Comparison of ENCODE assay signal across 25 cellular contexts in the genomic region with DNA sequence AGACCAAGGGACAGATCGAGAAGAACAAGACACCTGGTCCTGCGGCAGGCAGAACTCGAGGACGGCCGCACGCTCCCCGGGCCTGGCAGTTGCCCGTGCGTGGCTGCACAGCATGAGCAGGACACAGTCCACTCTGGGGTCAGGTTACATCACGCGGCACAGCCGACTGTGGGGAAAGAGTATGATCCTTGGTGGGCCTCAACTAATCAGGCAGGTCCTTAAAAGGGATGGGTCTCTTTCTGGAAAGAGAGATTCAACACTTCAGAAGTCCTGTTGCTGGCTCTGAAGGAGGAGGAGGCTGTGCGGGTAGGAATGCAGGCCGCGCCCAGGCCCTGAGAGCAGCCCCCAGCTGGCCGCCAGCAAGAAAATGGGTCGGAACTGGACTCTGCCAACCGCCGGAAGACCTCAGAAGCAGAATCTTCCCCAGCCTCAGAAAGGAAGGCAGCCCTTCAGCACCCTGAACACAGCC. TPM values are rescaled to one million over a fixed set of nuclear protein-coding genes. Genes with fewer than 3 reads are reported as not detected.
A peak's percentile ranks its signal among the peaks of the same experiment; 100 is the strongest.
DNase-seq lines count a peak whose midpoint lies in the region; ATAC-seq, FAIRE-seq and TF ChIP-seq lines count a peak whose summit lies in the region.
"Had no signal": no experiment of that assay in that cellular context is flagged by ENCODE, and none has a peak within 500 bp of the region (broad histone marks: within the 10 kb centered on the region; RNA-seq: fewer than 3 reads in every experiment).

No MANE protein-coding gene starts in this region.

- CTCF ChIA-PET in HepG2 (lab: Yijun Ruan, JAX; ENCODE audit: low intra/inter-chr PET ratio, low total read pairs): no interaction called here

- H3K4me3 Mint-ChIP-seq in endodermal cell (no peak overlapping the region), nephron (no peak overlapping the region)
- H3K4me3 Mint-ChIP-seq: neural progenitor cell had no signal

- H3K9me3 ChIP-seq in HepG2 (ENCODE audit: low read length) (no peaks in the 10 kb centered on the region), right lobe of liver (no peaks in the 10 kb centered on the region), endodermal cell (ENCODE audit: control insufficient read depth, low read length) (no peaks in the 10 kb centered on the region)
- H3K9me3 ChIP-seq: A549, adrenal gland, BLaER1, uterus had no signal

- H3K36me3 Mint-ChIP-seq in endodermal cell (ENCODE audit: low read depth) (peaks cover 56% of the 10 kb centered on the region), nephron (ENCODE audit: low read depth) (peaks cover 53% of the 10 kb centered on the region)

- in situ Hi-C loops in HepG2 (cut with HindIII; ENCODE audit: extremely low pct_ligation_motif_present, low pct_unique_long_range_greater_than_20kb): no loop called here

- H3K27ac Mint-ChIP-seq in endodermal cell (peak overlapping the region; percentile 30), nephron (peak overlapping the region; percentile 11 to 40 (median 21))
- H3K27ac Mint-ChIP-seq: progenitor cell of endocrine pancreas had no signal

- no peak for TF ChIP-seq RAD21 in HepG2 (CRISPR knock-in tag; IDR thresholded peaks at IDR 0.05)

- no peaks in the 10 kb centered on the region for H3K79me2 ChIP-seq in HepG2 (ENCODE audit: insufficient read depth, low read length)

- TF ChIP-seq POLR2A in HepG2 (IDR thresholded peaks at IDR 0.05; ENCODE audit: insufficient read depth in 1 of 2, low read depth in 2 of 2, low read length in 2 of 2) (no peak), right lobe of liver (IDR thresholded peaks at IDR 0.05) (no peak)

- DNase-seq in HepG2 (ENCODE audit: low spot score): no peak
- no peak for DNase-seq in right lobe of liver
- DNase-seq in endodermal cell: no peak
- no peak for DNase-seq in NCI-H510A treated with DMSO at 0.1 percent for 48 hours (lab: John Stamatoyannopoulos, UW)
- no peak for DNase-seq in NK-92 (lab: John Stamatoyannopoulos, UW; ENCODE audit: unreplicated experiment)
- DNase-seq: activated CD4-positive, alpha-beta T cell treated with anti-CD3 and anti-CD28 coated beads, Interleukin-2, amount 50 U/mL, for 48 hours; activated gamma-delta T cell; adrenal gland; foreskin melanocyte; kidney glomerular epithelial cell; mesendoderm; NCI-H146; NCI-H526 treated with DMSO at 0.1 percent for 48 hours; SIG-M5; T-helper 1 cell; uterus had no signal

- no peaks in the 10 kb centered on the region for H3K27me3 ChIP-seq in HepG2 (ENCODE audit: control insufficient read depth in 1 of 2, insufficient read depth in 2 of 2, low read length in 2 of 2)
- H3K27me3 ChIP-seq in right lobe of liver: no peaks in the 10 kb centered on the region
- H3K27me3 ChIP-seq in endodermal cell (ENCODE audit: control insufficient read depth, insufficient read depth, low read length, poor library complexity, severe bottlenecking): no peaks in the 10 kb centered on the region
- H3K27me3 ChIP-seq: adrenal gland, BLaER1, dorsolateral prefrontal cortex, neural progenitor cell, uterus had no signal

- TF ChIP-seq CTCF in HepG2 (CRISPR knock-in tag; IDR thresholded peaks at IDR 0.05) (no peak), right lobe of liver (IDR thresholded peaks at IDR 0.05) (no peak), endodermal cell (conservative IDR thresholded peaks at IDR 0.05) (no peak), nephron (IDR thresholded peaks at IDR 0.05; ENCODE audit: unreplicated experiment in 3 of 3) (no peak)

- H3K4me3 ChIP-seq in HepG2 (replicated peaks in 1 of 3; ENCODE audit: insufficient read depth in 1 of 3, low read depth in 2 of 3, low read length in 3 of 3): no peak overlapping the region
- H3K4me3 ChIP-seq in right lobe of liver: no peak overlapping the region
- H3K4me3 ChIP-seq in endodermal cell (ENCODE audit: low read length): no peak overlapping the region
- H3K4me3 ChIP-seq: A549, adrenal gland, BLaER1, dorsolateral prefrontal cortex, neural progenitor cell, uterus had no signal

- H4K20me1 ChIP-seq in HepG2 (ENCODE audit: insufficient read depth, low read length): no peaks in the 10 kb centered on the region

- no peak overlapping the region for H2AFZ ChIP-seq in HepG2 (ENCODE audit: low read length)
- H2AFZ ChIP-seq: neural progenitor cell had no signal

- H3K36me3 ChIP-seq in HepG2 (replicated peaks in 1 of 2; ENCODE audit: control insufficient read depth in 1 of 2, insufficient read depth in 2 of 2, low read length in 2 of 2) (peaks cover 24 to 68% of the 10 kb centered on the region in 2 experiments), right lobe of liver (peaks cover 0 to 50% (median 17%) of the 10 kb centered on the region in 4 donors), endodermal cell (ENCODE audit: control insufficient read depth, insufficient read depth, low read length) (peaks cover 37% of the 10 kb centered on the region)
- H3K36me3 ChIP-seq: neural progenitor cell, uterus had no signal

- no peak for FAIRE-seq in HepG2 (lab: Jason Lieb, UNC)
- FAIRE-seq: A549, GM18507 had no signal

- intact Hi-C loops in HepG2 (cut with micrococcal nuclease; ENCODE audit: unreplicated experiment): no loop called here
- intact Hi-C loops in right lobe of liver (cut with DNase I): loop anchor here in 1 of 2 donors (10.0 kb wide), 1 partner anchor 45 kb away; a partner anchor contains a TSS

- H3K4me1 ChIP-seq in HepG2 (ENCODE audit: insufficient read depth, low read length) (no peaks in the 10 kb centered on the region), right lobe of liver (peaks cover 0 to 13% (median 0%) of the 10 kb centered on the region in 4 donors), endodermal cell (ENCODE audit: control insufficient read depth, insufficient read depth, low read length) (no peaks in the 10 kb centered on the region)
- H3K4me1 ChIP-seq: A549, adrenal gland, uterus had no signal

- ATAC-seq in HepG2: no peak
- ATAC-seq in right lobe of liver: no peak
- no peak for ATAC-seq in HG02973 (IDR thresholded peaks at IDR 0.05; ENCODE audit: unreplicated experiment)
- no peak for ATAC-seq in GM19035 (IDR thresholded peaks at IDR 0.05; ENCODE audit: unreplicated experiment)
- ATAC-seq: A549 had no signal

- H3K27ac ChIP-seq in HepG2 (ENCODE audit: extremely low read length, insufficient read depth, low read length) (no peak overlapping the region), right lobe of liver (no peak overlapping the region), endodermal cell (ENCODE audit: low read depth, low read length) (peak overlapping the region; percentile 17)
- H3K27ac ChIP-seq: A549, adrenal gland, BLaER1, neural progenitor cell, uterus had no signal

- H3K9ac ChIP-seq in HepG2 (ENCODE audit: insufficient read depth, low read depth, low read length): no peak overlapping the region
- H3K9ac ChIP-seq in endodermal cell (ENCODE audit: extremely low read depth, low read length, poor library complexity, severe bottlenecking): no peak overlapping the region
- H3K9ac ChIP-seq: BLaER1, neural progenitor cell had no signal

- no peaks in the 10 kb centered on the region for H3K27me3 Mint-ChIP-seq in endodermal cell (ENCODE audit: insufficient read depth)
- H3K27me3 Mint-ChIP-seq in nephron (ENCODE audit: low read depth): no peaks in the 10 kb centered on the region
- H3K27me3 Mint-ChIP-seq: progenitor cell of endocrine pancreas had no signal

- no peak overlapping the region for H3K4me2 ChIP-seq in HepG2 (ENCODE audit: low read depth, low read length)
- H3K4me2 ChIP-seq: A549, BLaER1, neural progenitor cell had no signal

- BruUV-seq in HepG2 (replicated peaks; lab: Mats Ljungman, UMichigan): no TSS peak

- TF ChIP-seq EP300 in HepG2 (IDR thresholded peaks at IDR 0.05; ENCODE audit: low read depth in 2 of 2, low read length in 2 of 2) (no peak), HepG2 (CRISPR knock-in tag; IDR thresholded peaks at IDR 0.05; ENCODE audit: borderline replicate concordance) (no peak)

- POLR2A ChIA-PET in HepG2 (lab: Yijun Ruan, JAX): no interaction called here

- H3K9me3 Mint-ChIP-seq in endodermal cell (no peaks in the 10 kb centered on the region), nephron (no peaks in the 10 kb centered on the region)
- H3K9me3 Mint-ChIP-seq: neural progenitor cell had no signal

- 95% methylated on average over 14 of the region's 19 CpGs for WGBS in HepG2 (ENCODE audit: low lambda C conversion rate)
- no CpG with 5 or more reads among the region's 19 CpGs for WGBS in right lobe of liver (ENCODE audit: insufficient coverage, low coverage, low lambda C conversion rate, missing lambda C conversion rate)
- WGBS in endodermal cell (ENCODE audit: insufficient coverage in 1 of 2, insufficient read length in 1 of 2), 2 experiments: 95 to 98% methylated on average over 17 to 19 of the region's 19 CpGs

- H3K4me1 Mint-ChIP-seq in endodermal cell (no peaks in the 10 kb centered on the region), nephron (peaks cover 33% of the 10 kb centered on the region)

RNA-seq across cellular contexts. Expression of a gene that starts 11.5 kb away (rescaled TPM):
- total RNA-seq in HepG2 (2016; rRNA removed; fragmentation: Illumina TruSeq; extraction: Trizol) (28.7 and 32.2 TPM in 2 replicates), right lobe of liver (10 to 100 TPM; 15.2 to 27.0 (median 16.5) TPM), endodermal cell (10 to 100 TPM; 47.9 to 48.4 TPM)
- total RNA-seq in HepG2 (2016; cell fraction: cytosol; rRNA removed; fragmentation: Illumina TruSeq; extraction: Trizol; ENCODE audit: low read depth): 64.3 and 65.0 TPM in 2 replicates
- total RNA-seq in HepG2 (2016; cell fraction: insoluble cytoplasmic fraction; rRNA removed; fragmentation: Illumina TruSeq; extraction: Trizol): 24.0 and 31.6 TPM in 2 replicates
- 72.1 and 78.0 TPM in 2 replicates for total RNA-seq in HepG2 (2016; cell fraction: membrane; rRNA removed; fragmentation: Illumina TruSeq; extraction: Trizol)
- total RNA-seq in HepG2 (2016; cell fraction: nucleus; rRNA removed; fragmentation: Illumina TruSeq; extraction: Trizol): 18.2 and 19.5 TPM in 2 replicates
- 30.2 and 34.1 TPM in 2 replicates for polyA plus RNA-seq in HepG2 (2011; rRNA removed)
- 21.2 and 27.8 TPM in 2 replicates for polyA plus RNA-seq in HepG2 (2011; cell fraction: cytosol; rRNA removed)
- 62.0 and 64.4 TPM in 2 replicates for polyA plus RNA-seq in HepG2 (2011; cell fraction: nucleus; rRNA removed)
- 11.8 and 12.0 TPM in 2 replicates for polyA plus RNA-seq in HepG2 (2012)
- polyA plus RNA-seq in HepG2 (2016; cell fraction: cytosol; fragmentation: Illumina TruSeq; extraction: Trizol; ENCODE audit: low read depth): 61.3 and 64.0 TPM in 2 replicates
- polyA plus RNA-seq in HepG2 (2016; cell fraction: insoluble cytoplasmic fraction; fragmentation: Illumina TruSeq; extraction: Trizol; ENCODE audit: low read depth): 30.7 and 32.1 TPM in 2 replicates
- polyA plus RNA-seq in HepG2 (2016; cell fraction: membrane; fragmentation: Illumina TruSeq; extraction: Trizol; ENCODE audit: low read depth): 65.3 TPM in 2 replicates
- polyA plus RNA-seq in HepG2 (2016; cell fraction: nucleus; fragmentation: Illumina TruSeq; extraction: Trizol; ENCODE audit: insufficient read depth, low read depth): 36.3 and 39.7 TPM in 2 replicates
- polyA minus RNA-seq in HepG2 (2011; rRNA and poly(A)+ RNA removed; ENCODE audit: low replicate concordance): 13.4 and 58.0 TPM in 2 replicates
- 6.0 and 8.0 TPM in 2 replicates for polyA minus RNA-seq in HepG2 (2011; cell fraction: cytosol; rRNA and poly(A)+ RNA removed)
- 11.2 and 18.6 TPM in 2 replicates for polyA minus RNA-seq in HepG2 (2011; cell fraction: nucleus; rRNA and poly(A)+ RNA removed)
- 43.3 TPM for polyA plus RNA-seq in endodermal cell (2013, experiment 1 of 2)
- polyA plus RNA-seq in endodermal cell (2013, experiment 2 of 2): 38.8 TPM

RNA-seq across cellular contexts. Expression of a gene that starts 42.4 kb away (rescaled TPM):
- total RNA-seq in HepG2 (2016; rRNA removed; fragmentation: Illumina TruSeq; extraction: Trizol) (10.2 and 12.4 TPM in 2 replicates), right lobe of liver (10 to 100 TPM in 3 of 6 experiments, 1 to 10 TPM in 3; 5.2 to 16.1 (median 10.4) TPM), endodermal cell (10 to 100 TPM; 40.1 to 43.1 TPM)
- total RNA-seq in HepG2 (2016; cell fraction: cytosol; rRNA removed; fragmentation: Illumina TruSeq; extraction: Trizol; ENCODE audit: low read depth): 177 and 181 TPM in 2 replicates
- total RNA-seq in HepG2 (2016; cell fraction: insoluble cytoplasmic fraction; rRNA removed; fragmentation: Illumina TruSeq; extraction: Trizol): 8.9 and 16.6 TPM in 2 replicates
- total RNA-seq in HepG2 (2016; cell fraction: membrane; rRNA removed; fragmentation: Illumina TruSeq; extraction: Trizol): 41.6 and 42.6 TPM in 2 replicates
- 13.3 and 18.1 TPM in 2 replicates for total RNA-seq in HepG2 (2016; cell fraction: nucleus; rRNA removed; fragmentation: Illumina TruSeq; extraction: Trizol)
- polyA plus RNA-seq in HepG2 (2011; rRNA removed): 3.8 and 4.1 TPM in 2 replicates
- 4.6 and 6.9 TPM in 2 replicates for polyA plus RNA-seq in HepG2 (2011; cell fraction: cytosol; rRNA removed)
- polyA plus RNA-seq in HepG2 (2011; cell fraction: nucleus; rRNA removed): 5.7 and 6.6 TPM in 2 replicates
- 6.8 and 8.3 TPM in 2 replicates for polyA plus RNA-seq in HepG2 (2012)
- polyA plus RNA-seq in HepG2 (2016; cell fraction: cytosol; fragmentation: Illumina TruSeq; extraction: Trizol; ENCODE audit: low read depth): 0.67 and 0.97 TPM in 2 replicates
- 8.6 and 9.1 TPM in 2 replicates for polyA plus RNA-seq in HepG2 (2016; cell fraction: insoluble cytoplasmic fraction; fragmentation: Illumina TruSeq; extraction: Trizol; ENCODE audit: low read depth)
- 2.4 and 2.5 TPM in 2 replicates for polyA plus RNA-seq in HepG2 (2016; cell fraction: membrane; fragmentation: Illumina TruSeq; extraction: Trizol; ENCODE audit: low read depth)
- polyA plus RNA-seq in HepG2 (2016; cell fraction: nucleus; fragmentation: Illumina TruSeq; extraction: Trizol; ENCODE audit: insufficient read depth, low read depth): 13.6 and 16.2 TPM in 2 replicates
- polyA minus RNA-seq in HepG2 (2011; rRNA and poly(A)+ RNA removed; ENCODE audit: low replicate concordance): 13.5 and 58.6 TPM in 2 replicates
- 18.0 and 25.6 TPM in 2 replicates for polyA minus RNA-seq in HepG2 (2011; cell fraction: cytosol; rRNA and poly(A)+ RNA removed)
- polyA minus RNA-seq in HepG2 (2011; cell fraction: nucleus; rRNA and poly(A)+ RNA removed): 10.9 and 12.2 TPM in 2 replicates
- polyA plus RNA-seq in endodermal cell (2013, experiment 1 of 2): 36.8 TPM
- 37.7 TPM for polyA plus RNA-seq in endodermal cell (2013, experiment 2 of 2)
